ENCODE assay signal across 8 cellular contexts in genomic region chr10:89700914-89701237, GRCh38. TPM values are rescaled to one million over a fixed set of nuclear protein-coding genes. Genes with fewer than 3 reads are reported as not detected.
A peak's percentile ranks its signal among the peaks of the same experiment; 100 is the strongest.
DNase-seq lines count a peak whose midpoint lies in the region; ATAC-seq, FAIRE-seq and TF ChIP-seq lines count a peak whose summit lies in the region.

No MANE protein-coding gene starts in this region.

- H3F3A ChIP-seq in GM23248 (ENCODE audit: insufficient read depth): peaks cover 10% of the 10 kb centered on the region; the same call in 1 of the 2 replicates

- POLR2A ChIA-PET in WTC11 (lab: Charles Lee): interaction anchor here (0.7 to 1.5 kb wide), 8 partner anchors 8 to 57 kb away, joined by 3 to 22 read pairs (median 4); no protein-coding TSS in a partner anchor

- H3K27ac ChIP-seq in GM23248: peak overlapping the region; percentile 78

- H3K9ac ChIP-seq in GM23248: peak overlapping the region; percentile 83

- FAIRE-seq in GM12891 (lab: Jason Lieb, UNC): no peak

- H3K36me3 Mint-ChIP-seq in WTC11: 0 out of 2 replicates have a peak, but pooled peaks cover 2% of the 10 kb centered on the region
- H3K36me3 Mint-ChIP-seq in glutamatergic neuron (ENCODE audit: unreplicated experiment): no peaks in the 10 kb centered on the region

- H4K20me1 ChIP-seq in GM23248 (ENCODE audit: insufficient read depth): no peaks in the 10 kb centered on the region

- H3K4me2 ChIP-seq in GM23248 (ENCODE audit: unreplicated experiment): peak overlapping the region; percentile 89

- peak overlapping the region; percentile 98 for H3K27ac Mint-ChIP-seq in WTC11
- peak overlapping the region; percentile 98 for H3K27ac Mint-ChIP-seq in glutamatergic neuron (ENCODE audit: unreplicated experiment)

- in situ Hi-C loops in GM23248 (cut with MboI): loop anchor here (25.0 kb wide), 1 partner anchor 289 kb away; the partner anchor contains the start of gene IFIT5

- TF ChIP-seq CTCF in WTC11 (IDR thresholded peaks at IDR 0.05) (no peak), glutamatergic neuron (IDR thresholded peaks at IDR 0.05; ENCODE audit: partially characterized antibody, unreplicated experiment) (no peak)

- H3K27me3 ChIP-seq in GM23248 (replicated peaks; ENCODE audit: insufficient read depth): no peaks in the 10 kb centered on the region

- H3K4me3 ChIP-seq in GM23248 (peak overlapping the region; percentile 81), skeletal muscle cell (ENCODE audit: low read depth, low read length) (peak overlapping the region; percentile 77)

- ATAC-seq in WTC11: no peak; the same call in 1 of the 2 replicates
- no peak for ATAC-seq in GM21717 (IDR thresholded peaks at IDR 0.05; ENCODE audit: unreplicated experiment)
- no peak for ATAC-seq in GM21360 (IDR thresholded peaks at IDR 0.05; ENCODE audit: unreplicated experiment)

- H3K79me2 ChIP-seq in GM23248 (ENCODE audit: insufficient read depth): peaks cover 43% of the 10 kb centered on the region

- H3K4me1 ChIP-seq in GM23248 (ENCODE audit: insufficient read depth): peaks cover 26% of the 10 kb centered on the region

- H3K9me3 Mint-ChIP-seq in WTC11: no peaks in the 10 kb centered on the region
- peaks cover 2% of the 10 kb centered on the region for H3K9me3 Mint-ChIP-seq in glutamatergic neuron (ENCODE audit: unreplicated experiment)

- H3K4me3 Mint-ChIP-seq in WTC11 (peak overlapping the region; percentile 97), glutamatergic neuron (ENCODE audit: unreplicated experiment) (peak overlapping the region; percentile 89)

- WGBS in GM23248 (ENCODE audit: low coverage in 1 of 2, low lambda C conversion rate in 2 of 2, missing lambda C conversion rate in 2 of 2), 2 experiments: 2% methylated on average over 7 of the region's 7 CpGs

- no peak for DNase-seq in GM23248
- no peak for DNase-seq in WTC11 (ENCODE audit: low spot score)
- no peak for DNase-seq in glutamatergic neuron
- no peak for DNase-seq in skeletal muscle cell (ENCODE audit: low read depth)
- no peak for DNase-seq in dedifferentiated amniotic fluid mesenchymal stem cell (ENCODE audit: extremely low spot score)
- DNase-seq in GM12891 (ENCODE audit: insufficient read length, low spot score): no peak

- TF ChIP-seq POLR2A in GM12891 (IDR thresholded peaks at IDR 0.05; ENCODE audit: low read depth, low read length): no peak

- H3K27me3 Mint-ChIP-seq in WTC11 (ENCODE audit: low read depth) (no peaks in the 10 kb centered on the region), glutamatergic neuron (ENCODE audit: unreplicated experiment) (peaks cover 2% of the 10 kb centered on the region)

- H3K4me1 Mint-ChIP-seq in WTC11 (peaks cover 44% of the 10 kb centered on the region), glutamatergic neuron (ENCODE audit: low read depth, unreplicated experiment) (peaks cover 26% of the 10 kb centered on the region)

- H3K9me3 ChIP-seq in GM23248 (ENCODE audit: low read depth): no peaks in the 10 kb centered on the region

- CTCF ChIA-PET in WTC11 (lab: Charles Lee): interaction anchor here (0.5 to 1.4 kb wide), 15 partner anchors 12 to 468 kb away, joined by 3 to 12 read pairs (median 3); partner anchors contain the start of gene SLC16A12

- H3K36me3 ChIP-seq in GM23248 (ENCODE audit: low read depth): no peaks in the 10 kb centered on the region

- H2AFZ ChIP-seq in GM23248: peak overlapping the region; percentile 94

- no peaks in the 10 kb centered on the region for H3K9me2 ChIP-seq in GM23248 (ENCODE audit: insufficient read depth)

TF ChIP-seq in WTC11, 78 proteins besides CTCF, POLR2A, EP300 and RAD21 (continues in another document):
- no peak for TF ChIP-seq E2F1 (CRISPR knock-in tag; IDR thresholded peaks at IDR 0.05)
- TF ChIP-seq MLX (CRISPR knock-in tag; IDR thresholded peaks at IDR 0.05): no peak

TF ChIP-seq in GM12891, 5 proteins besides CTCF, POLR2A, EP300 and RAD21:
- TF ChIP-seq TAF1 (IDR thresholded peaks at IDR 0.05; ENCODE audit: low read depth, low read length): no peak
TF ChIP-seq in GM12891: peak in this region for 0.

RNA-seq across cellular contexts. Expression of gene KIF20B, which starts 0.5 kb away (rescaled TPM):
- 7.8 and 8.9 TPM in 2 replicates for total RNA-seq in GM23248 (2014; rRNA removed; shearing (Covaris generic))
- polyA plus RNA-seq in GM23248 (2016; fragmentation: Nextera tagmentation; extraction: Ambion mirVana): 17.1 and 17.8 TPM in 2 replicates
- total RNA-seq in WTC11 (2021) (56.9 to 70.2 TPM (median 57.3 TPM) in 3 replicates), glutamatergic neuron (ENCODE audit: unreplicated experiment) (10.7 TPM)
- 7.4 TPM for polyA plus RNA-seq in GM12891 (2012; ENCODE audit: low read depth, missing spikeins)

RNA-seq across cellular contexts. Expression of gene PANK1, which starts 55.8 kb away (rescaled TPM):
- total RNA-seq in GM23248 (2014; rRNA removed; shearing (Covaris generic)): 3.6 and 4.6 TPM in 2 replicates
- 2.1 and 3.3 TPM in 2 replicates for polyA plus RNA-seq in GM23248 (2016; fragmentation: Nextera tagmentation; extraction: Ambion mirVana)
- total RNA-seq in WTC11 (2021) (24.9 to 25.8 TPM (median 25.7 TPM) in 3 replicates), glutamatergic neuron (ENCODE audit: unreplicated experiment) (16.7 TPM)
- polyA plus RNA-seq in GM12891 (2012; ENCODE audit: low read depth, missing spikeins): 2.6 TPM
